Comparison of ENCODE assay signal across 10 cellular contexts in the genomic region with DNA sequence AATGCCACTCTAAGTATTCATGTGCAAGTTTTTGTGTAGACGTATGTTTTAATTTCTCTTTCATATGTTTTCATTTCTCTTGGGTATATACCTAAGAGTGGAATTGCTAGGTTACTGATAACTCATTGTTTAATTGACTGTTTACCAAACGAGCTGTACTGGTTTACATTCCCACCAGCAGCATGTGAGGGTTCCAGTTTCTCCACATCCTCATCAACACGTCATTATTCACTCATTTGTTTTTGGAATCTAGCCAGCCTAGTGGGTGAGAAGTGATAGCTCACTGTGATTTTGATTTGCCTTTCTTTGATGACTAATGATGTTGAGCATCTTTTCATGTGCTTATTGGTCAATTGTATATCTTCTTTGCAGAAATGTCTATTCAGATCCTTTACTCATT. TPM values are rescaled to one million over a fixed set of nuclear protein-coding genes. Genes with fewer than 3 reads are reported as not detected.
DNase-seq lines count a peak whose midpoint lies in the region; ATAC-seq and TF ChIP-seq lines count a peak whose summit lies in the region.
"Had no signal": no experiment of that assay in that cellular context is flagged by ENCODE, and none has a peak within 500 bp of the region (broad histone marks: within the 10 kb centered on the region; RNA-seq: fewer than 3 reads in every experiment).

No MANE protein-coding gene starts in this region.

- H3K9me3 Mint-ChIP-seq in activated naive CD4-positive, alpha-beta T cell treated with anti-CD3 and anti-CD28 coated beads, Interleukin-2, amount 50 U/mL, for 24 hours, result peaks cover 6% of the 10 kb centered on the region
- H3K9me3 Mint-ChIP-seq in T-helper 2 cell treated with Interferon-gamma antibody and Interleukin-4, amounts not matched to agents 5 μg/mL and 100 μg/mL, for 36 hours, result peaks cover 16% of the 10 kb centered on the region
- H3K9me3 Mint-ChIP-seq in activated T-helper 2 cell treated with anti-CD3 and anti-CD28 coated beads, Interferon-gamma antibody, Interleukin-2, Interleukin-4, amounts not matched to agents 10 μg/mL and 5 μg/mL and 100 μg/mL, durations not matched to agents 14 hours and 24 hours and 36 hours, result peaks cover 18% of the 10 kb centered on the region

- no peaks in the 10 kb centered on the region for H4K20me1 ChIP-seq in fibroblast of lung (ENCODE audit: control insufficient read depth, extremely low read depth, insufficient read depth, low read length)

- no peak for ATAC-seq in HG03457 (IDR thresholded peaks at IDR 0.05; ENCODE audit: unreplicated experiment)

- no peak overlapping the region for H3K4me3 ChIP-seq in fibroblast of lung (replicated peaks in 1 of 4; ENCODE audit: control extremely low read depth in 1 of 4, insufficient read depth in 1 of 4, low read depth in 3 of 4, low read length in 4 of 4)
- H3K4me3 ChIP-seq: SJSA1 had no signal

- no peak overlapping the region for H3K4me2 ChIP-seq in fibroblast of lung (ENCODE audit: extremely low read depth, insufficient read depth, low read length)

- peaks cover 16% of the 10 kb centered on the region for H3K36me3 ChIP-seq in fibroblast of lung (ENCODE audit: control insufficient read depth, insufficient read depth, low read length)

- H3K27ac Mint-ChIP-seq in activated naive CD4-positive, alpha-beta T cell treated with anti-CD3 and anti-CD28 coated beads, Interleukin-2, amount 50 U/mL, for 24 hours, result peak overlapping the region; percentile 90
- peak overlapping the region; percentile 20 for H3K27ac Mint-ChIP-seq in T-helper 2 cell treated with Interferon-gamma antibody and Interleukin-4, amounts not matched to agents 5 μg/mL and 100 μg/mL, for 36 hours
- H3K27ac Mint-ChIP-seq in activated T-helper 2 cell treated with anti-CD3 and anti-CD28 coated beads, Interferon-gamma antibody, Interleukin-2, Interleukin-4, amounts not matched to agents 10 μg/mL and 5 μg/mL and 100 μg/mL, durations not matched to agents 14 hours and 24 hours and 36 hours, result no peak overlapping the region

- no peak for DNase-seq in activated naive CD4-positive, alpha-beta T cell treated with Interleukin-2 at 50 U/mL for 16 hours
- no peak for DNase-seq in T-helper 2 cell treated with Interferon-gamma antibody and Interleukin-4, amounts not matched to agents 5 μg/mL and 100 μg/mL, for 36 hours (ENCODE audit: low spot score)
- peak; percentile 49 to 62 for DNase-seq in fibroblast of lung (ENCODE audit: low read depth in 2 of 2)
- DNase-seq in activated T-helper 2 cell treated with anti-CD3 and anti-CD28 coated beads, Interferon-gamma antibody, Interleukin-2, Interleukin-4, amounts not matched to agents 10 μg/mL and 5 μg/mL and 100 μg/mL, durations not matched to agents 14 hours and 24 hours and 36 hours (ENCODE audit: low spot score), result no peak
- DNase-seq in hippocampal formation (lab: John Stamatoyannopoulos, UW), result no peak
- DNase-seq in cerebellum (ENCODE audit: low spot score), result no peak
- DNase-seq: NCI-H2029 had no signal

- intact Hi-C loops in activated T-helper 2 cell treated with anti-CD3 and anti-CD28 coated beads, Interferon-gamma antibody, Interleukin-2, Interleukin-4, amounts not matched to agents 10 μg/mL and 5 μg/mL and 100 μg/mL, durations not matched to agents 14 hours and 24 hours and 36 hours (cut with micrococcal nuclease), result no loop called here

- no peaks in the 10 kb centered on the region for H3K27me3 Mint-ChIP-seq in activated naive CD4-positive, alpha-beta T cell treated with anti-CD3 and anti-CD28 coated beads, Interleukin-2, amount 50 U/mL, for 24 hours
- no peaks in the 10 kb centered on the region for H3K27me3 Mint-ChIP-seq in T-helper 2 cell treated with Interferon-gamma antibody and Interleukin-4, amounts not matched to agents 5 μg/mL and 100 μg/mL, for 36 hours (ENCODE audit: low read depth)
- H3K27me3 Mint-ChIP-seq in activated T-helper 2 cell treated with anti-CD3 and anti-CD28 coated beads, Interferon-gamma antibody, Interleukin-2, Interleukin-4, amounts not matched to agents 10 μg/mL and 5 μg/mL and 100 μg/mL, durations not matched to agents 14 hours and 24 hours and 36 hours (ENCODE audit: low read depth), result no peaks in the 10 kb centered on the region

- H3K36me3 Mint-ChIP-seq in activated naive CD4-positive, alpha-beta T cell treated with anti-CD3 and anti-CD28 coated beads, Interleukin-2, amount 50 U/mL, for 24 hours, result peaks cover 20% of the 10 kb centered on the region
- peaks cover 77% of the 10 kb centered on the region for H3K36me3 Mint-ChIP-seq in T-helper 2 cell treated with Interferon-gamma antibody and Interleukin-4, amounts not matched to agents 5 μg/mL and 100 μg/mL, for 36 hours (ENCODE audit: low read depth)
- H3K36me3 Mint-ChIP-seq in activated T-helper 2 cell treated with anti-CD3 and anti-CD28 coated beads, Interferon-gamma antibody, Interleukin-2, Interleukin-4, amounts not matched to agents 10 μg/mL and 5 μg/mL and 100 μg/mL, durations not matched to agents 14 hours and 24 hours and 36 hours (ENCODE audit: low read depth), result peaks cover 80% of the 10 kb centered on the region

- no peaks in the 10 kb centered on the region for H3K9me3 ChIP-seq in fibroblast of lung (ENCODE audit: control insufficient read depth, insufficient read depth, low read depth, low read length)

- H3K9ac ChIP-seq in fibroblast of lung (ENCODE audit: insufficient read depth, low read length), result no peak overlapping the region

- H3K4me3 Mint-ChIP-seq in activated naive CD4-positive, alpha-beta T cell treated with anti-CD3 and anti-CD28 coated beads, Interleukin-2, amount 50 U/mL, for 24 hours, result peak overlapping the region; percentile 3
- peak overlapping the region; percentile 30 for H3K4me3 Mint-ChIP-seq in T-helper 2 cell treated with Interferon-gamma antibody and Interleukin-4, amounts not matched to agents 5 μg/mL and 100 μg/mL, for 36 hours
- H3K4me3 Mint-ChIP-seq in activated T-helper 2 cell treated with anti-CD3 and anti-CD28 coated beads, Interferon-gamma antibody, Interleukin-2, Interleukin-4, amounts not matched to agents 10 μg/mL and 5 μg/mL and 100 μg/mL, durations not matched to agents 14 hours and 24 hours and 36 hours (ENCODE audit: low read depth), result no peak overlapping the region

- H3K4me1 Mint-ChIP-seq in activated naive CD4-positive, alpha-beta T cell treated with anti-CD3 and anti-CD28 coated beads, Interleukin-2, amount 50 U/mL, for 24 hours, result peaks cover 39% of the 10 kb centered on the region
- peaks cover 27% of the 10 kb centered on the region for H3K4me1 Mint-ChIP-seq in T-helper 2 cell treated with Interferon-gamma antibody and Interleukin-4, amounts not matched to agents 5 μg/mL and 100 μg/mL, for 36 hours (ENCODE audit: low read depth)
- H3K4me1 Mint-ChIP-seq in activated T-helper 2 cell treated with anti-CD3 and anti-CD28 coated beads, Interferon-gamma antibody, Interleukin-2, Interleukin-4, amounts not matched to agents 10 μg/mL and 5 μg/mL and 100 μg/mL, durations not matched to agents 14 hours and 24 hours and 36 hours (ENCODE audit: low read depth), result peaks cover 26% of the 10 kb centered on the region

- H3K27ac ChIP-seq in fibroblast of lung (ENCODE audit: insufficient read depth, low read length), result peak overlapping the region; percentile 32
- H3K27ac ChIP-seq: SJSA1 had no signal

- H3K79me2 ChIP-seq in fibroblast of lung (ENCODE audit: control insufficient read depth, insufficient read depth, low read length), result peaks cover 18% of the 10 kb centered on the region

- H3K27me3 ChIP-seq in fibroblast of lung (ENCODE audit: control insufficient read depth, insufficient read depth, low read length), result no peaks in the 10 kb centered on the region
- H3K27me3 ChIP-seq: SJSA1 had no signal

- peaks cover 15% of the 10 kb centered on the region for H3K4me1 ChIP-seq in fibroblast of lung (ENCODE audit: control insufficient read depth, extremely low read depth, insufficient read depth, low read length)

- no peak overlapping the region for H2AFZ ChIP-seq in fibroblast of lung (ENCODE audit: low read length)

- TF ChIP-seq CTCF in fibroblast of lung (conservative IDR thresholded peaks at IDR 0.05 in 1 of 2, IDR thresholded peaks at IDR 0.05 in 1 of 2; ENCODE audit: low read depth in 1 of 2, low read length in 2 of 2), result no peak

RNA-seq across cellular contexts. Expression of a gene that starts 4.0 kb away (rescaled TPM):
- total RNA-seq in fibroblast of lung (31.8 and 45.4 TPM in 2 replicates), cerebellum (31.1 TPM)
- 11.5 and 12.9 TPM in 2 replicates for polyA plus RNA-seq in fibroblast of lung
- polyA plus RNA-seq in fibroblast of lung (2012), result 12.7 and 16.8 TPM in 2 replicates
- 16.9 and 22.8 TPM in 2 replicates for polyA minus RNA-seq in fibroblast of lung (ENCODE audit: low replicate concordance)
- 119 and 135 TPM in 2 replicates for total RNA-seq in activated T-helper 2 cell treated with anti-CD3 and anti-CD28 coated beads, Interferon-gamma antibody, Interleukin-2, Interleukin-4, amounts not matched to agents 10 μg/mL and 5 μg/mL and 100 μg/mL, durations not matched to agents 14 hours and 24 hours and 36 hours

RNA-seq across cellular contexts. Expression of a gene that starts 10.2 kb away (rescaled TPM):
- total RNA-seq in fibroblast of lung (11.3 and 15.7 TPM in 2 replicates), cerebellum (3.4 TPM)
- 6.9 and 7.5 TPM in 2 replicates for polyA plus RNA-seq in fibroblast of lung
- 28.9 and 30.6 TPM in 2 replicates for polyA plus RNA-seq in fibroblast of lung (2012)
- 15.6 and 18.8 TPM in 2 replicates for polyA minus RNA-seq in fibroblast of lung (ENCODE audit: low replicate concordance)
- 12.1 and 16.2 TPM in 2 replicates for total RNA-seq in activated T-helper 2 cell treated with anti-CD3 and anti-CD28 coated beads, Interferon-gamma antibody, Interleukin-2, Interleukin-4, amounts not matched to agents 10 μg/mL and 5 μg/mL and 100 μg/mL, durations not matched to agents 14 hours and 24 hours and 36 hours

RNA-seq across cellular contexts. Expression of a gene that starts 26.8 kb away (rescaled TPM):
- total RNA-seq in fibroblast of lung (21.6 and 28.9 TPM in 2 replicates), cerebellum (32.6 TPM)
- polyA plus RNA-seq in fibroblast of lung, result 20.1 and 26.3 TPM in 2 replicates
- polyA plus RNA-seq in fibroblast of lung (2012), result 24.7 and 30.8 TPM in 2 replicates
- 48.4 and 104 TPM in 2 replicates for polyA minus RNA-seq in fibroblast of lung (ENCODE audit: low replicate concordance)
- total RNA-seq in activated T-helper 2 cell treated with anti-CD3 and anti-CD28 coated beads, Interferon-gamma antibody, Interleukin-2, Interleukin-4, amounts not matched to agents 10 μg/mL and 5 μg/mL and 100 μg/mL, durations not matched to agents 14 hours and 24 hours and 36 hours, result 282 and 287 TPM in 2 replicates

Comparison
In these comparisons a context has a peak if more than half of its experiments do, and no peak if none do; other contexts are left out.
1. DNase-seq: peak in fibroblast of lung (2 of 2); none in activated naive CD4-positive, alpha-beta T cell treated with Interleukin-2 at 50 U/mL for 16 hours (single experiment), T-helper 2 cell treated with Interferon-gamma antibody and Interleukin-4, amounts not matched to agents 5 μg/mL and 100 μg/mL, for 36 hours (single experiment), activated T-helper 2 cell treated with anti-CD3 and anti-CD28 coated beads, Interferon-gamma antibody, Interleukin-2, Interleukin-4, amounts not matched to agents 10 μg/mL and 5 μg/mL and 100 μg/mL, durations not matched to agents 14 hours and 24 hours and 36 hours (single experiment), hippocampal formation (0 of 2) and cerebellum (single experiment).